ENCODE assay signal across 27 cellular contexts in the genomic region with DNA sequence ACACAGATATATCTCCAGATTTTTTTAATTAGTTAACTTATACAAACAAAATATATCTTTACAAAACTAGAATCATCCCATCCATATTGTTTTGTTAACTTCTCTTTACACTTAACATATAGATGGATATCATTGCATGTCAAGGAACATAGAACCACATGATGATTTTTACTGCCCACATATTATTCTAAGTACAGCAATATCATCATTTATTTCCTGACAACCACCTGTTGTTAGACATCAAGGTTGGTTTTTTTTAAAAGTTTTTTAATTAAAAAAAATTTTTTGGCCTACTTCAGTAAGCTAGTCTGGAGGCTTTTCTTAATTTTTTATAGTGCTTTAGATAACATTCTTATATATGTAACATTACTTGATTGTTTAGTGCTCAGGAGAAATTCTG.
"Had no signal": no experiment of that assay in that cellular context is flagged by ENCODE, and none has a peak within 500 bp of the region (broad histone marks: within the 10 kb centered on the region; RNA-seq: fewer than 3 reads in every experiment).

No MANE protein-coding gene starts in this region.

- FAIRE-seq: endometrium, endothelial cell of umbilical vein had no signal

- H3K36me3 ChIP-seq: colonic mucosa, esophagus muscularis mucosa, esophagus squamous epithelium, gastrocnemius medialis, gastroesophageal sphincter, heart left ventricle, heart right ventricle had no signal

- H3K4me1 ChIP-seq: colonic mucosa, esophagus muscularis mucosa, esophagus squamous epithelium, foreskin keratinocyte, gastrocnemius medialis, gastroesophageal sphincter, heart left ventricle, heart right ventricle had no signal

- H3K27ac ChIP-seq: colonic mucosa, coronary artery, dorsolateral prefrontal cortex, epithelial cell of prostate, esophagus muscularis mucosa, esophagus squamous epithelium, foreskin keratinocyte, gastrocnemius medialis, gastroesophageal sphincter, heart left ventricle, heart right ventricle, hepatocyte had no signal

- H3K9me3 ChIP-seq: colonic mucosa, esophagus squamous epithelium, gastrocnemius medialis had no signal

- DNase-seq: colonic mucosa; cortex of kidney; dermis blood vessel endothelial cell; effector CD4-positive, alpha-beta T cell; effector CD8-positive, alpha-beta T cell; effector memory CD4-positive, alpha-beta T cell; effector memory CD8-positive, alpha-beta T cell; endodermal cell; erythroblast; esophagus squamous epithelium; foreskin fibroblast; foreskin keratinocyte; foreskin melanocyte; gastrocnemius medialis; glutamatergic neuron; head of caudate nucleus; heart left ventricle; heart right ventricle; hippocampal formation had no signal

- H3K4me3 ChIP-seq: colonic mucosa, coronary artery, dorsolateral prefrontal cortex, esophagus muscularis mucosa, esophagus squamous epithelium, gastrocnemius medialis, gastroesophageal sphincter, heart left ventricle, heart right ventricle, hepatocyte had no signal
